Comparison of ENCODE assay signal across 1 cellular context in genomic region chr12:53201170-53201541, GRCh38.
TF ChIP-seq lines count a peak whose summit lies in the region.

No MANE protein-coding gene starts in this region.

TF ChIP-seq in IMR-90, 13 proteins besides CTCF, POLR2A, EP300 and RAD21:
- TF ChIP-seq, protein P1, sequence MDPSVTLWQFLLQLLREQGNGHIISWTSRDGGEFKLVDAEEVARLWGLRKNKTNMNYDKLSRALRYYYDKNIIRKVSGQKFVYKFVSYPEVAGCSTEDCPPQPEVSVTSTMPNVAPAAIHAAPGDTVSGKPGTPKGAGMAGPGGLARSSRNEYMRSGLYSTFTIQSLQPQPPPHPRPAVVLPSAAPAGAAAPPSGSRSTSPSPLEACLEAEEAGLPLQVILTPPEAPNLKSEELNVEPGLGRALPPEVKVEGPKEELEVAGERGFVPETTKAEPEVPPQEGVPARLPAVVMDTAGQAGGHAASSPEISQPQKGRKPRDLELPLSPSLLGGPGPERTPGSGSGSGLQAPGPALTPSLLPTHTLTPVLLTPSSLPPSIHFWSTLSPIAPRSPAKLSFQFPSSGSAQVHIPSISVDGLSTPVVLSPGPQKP (IDR thresholded peaks at IDR 0.05; ENCODE audit: borderline replicate concordance, low read depth, low read length): no peak
- TF ChIP-seq, protein P2, sequence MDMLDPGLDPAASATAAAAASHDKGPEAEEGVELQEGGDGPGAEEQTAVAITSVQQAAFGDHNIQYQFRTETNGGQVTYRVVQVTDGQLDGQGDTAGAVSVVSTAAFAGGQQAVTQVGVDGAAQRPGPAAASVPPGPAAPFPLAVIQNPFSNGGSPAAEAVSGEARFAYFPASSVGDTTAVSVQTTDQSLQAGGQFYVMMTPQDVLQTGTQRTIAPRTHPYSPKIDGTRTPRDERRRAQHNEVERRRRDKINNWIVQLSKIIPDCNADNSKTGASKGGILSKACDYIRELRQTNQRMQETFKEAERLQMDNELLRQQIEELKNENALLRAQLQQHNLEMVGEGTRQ (IDR thresholded peaks at IDR 0.05; ENCODE audit: low read depth, low read length): no peak
- TF ChIP-seq BHLHE40 (IDR thresholded peaks at IDR 0.05; ENCODE audit: low read depth, low read length) (no peak), SMC3 (IDR thresholded peaks at IDR 0.05; ENCODE audit: low read depth, low read length) (no peak)
